Comparison of ENCODE assay signal across 10 cellular contexts in genomic region chr10:83179371-83179770, GRCh38.
"Had no signal": no experiment of that assay in that cellular context is flagged by ENCODE, and none has a peak within 500 bp of the region (broad histone marks: within the 10 kb centered on the region; RNA-seq: fewer than 3 reads in every experiment).

No MANE protein-coding gene starts in this region.

- H3K4me1 ChIP-seq: HAP-1 had no signal

- FAIRE-seq: H1, H54 had no signal

- H3K4me3 ChIP-seq: GM23248, GM23338, HAP-1 had no signal

- H3K4me2 ChIP-seq: GM23338 had no signal

- DNase-seq: GM23248, GOT3, H7, H9, HCEC 1CT, HFFc6 had no signal

- H3K4me3 Mint-ChIP-seq: GM23338, H9, HFFc6 had no signal

- H2AFZ ChIP-seq: GM23248, GM23338 had no signal

- H3K9me3 ChIP-seq: HAP-1 had no signal

- H3K36me3 ChIP-seq: HAP-1 had no signal

- H3K27ac ChIP-seq: GM23248 had no signal

- H3K27ac Mint-ChIP-seq: GM23338, H9, HFFc6 had no signal

- H3K9ac ChIP-seq: GM23248 had no signal
